In genomic region chr9:90778746-90779145, GRCh38 we compare ENCODE assay signal across 15 cellular contexts. TPM values are rescaled to one million over a fixed set of nuclear protein-coding genes. Genes with fewer than 3 reads are reported as not detected.
DNase-seq lines count a peak whose midpoint lies in the region; ATAC-seq and TF ChIP-seq lines count a peak whose summit lies in the region.
"Had no signal": no experiment of that assay in that cellular context is flagged by ENCODE, and none has a peak within 500 bp of the region (broad histone marks: within the 10 kb centered on the region; RNA-seq: fewer than 3 reads in every experiment).

No MANE protein-coding gene starts in this region.

- H3K79me2 ChIP-seq in H9 (ENCODE audit: insufficient read depth, low read length), result no peaks in the 10 kb centered on the region
- no peaks in the 10 kb centered on the region for H3K79me2 ChIP-seq in mesendoderm (ENCODE audit: control insufficient read depth, insufficient read depth, low read length)

- peak in 2 of 3 experiments; percentile 21 to 65 for DNase-seq in NCI-H1417 (lab: John Stamatoyannopoulos, UW)
- DNase-seq in NCI-H1417 treated with DMSO at 0.1 percent for 48 hours (lab: John Stamatoyannopoulos, UW), result no peak
- peak; percentile 41 for DNase-seq in H9
- DNase-seq in activated B cell treated with CpG ODN at 0.5 μM for 24 hours, result no peak
- DNase-seq in mesendoderm, result peak; percentile 79
- no peak for DNase-seq in globus pallidus (ENCODE audit: low spot score)
- DNase-seq in activated T-helper 2 cell treated with anti-CD3 and anti-CD28 coated beads, Interferon-gamma antibody, Interleukin-2, Interleukin-4, amounts not matched to agents 10 μg/mL and 5 μg/mL and 100 μg/mL, durations not matched to agents 14 hours and 24 hours and 36 hours (ENCODE audit: low spot score), result no peak
- DNase-seq: H7, NCI-H1930, NCI-H526 treated with DMSO at 0.1 percent for 48 hours, SW 1271 had no signal

- CTCF ChIA-PET in activated B cell treated with CpG ODN at 0.5 μM for 24 hours (lab: Charles Lee), result no interaction called here

- peaks cover 8% of the 10 kb centered on the region; the same call in 1 of the 2 replicates for H3K4me1 ChIP-seq in H9 (ENCODE audit: insufficient read depth, low read length)
- no peaks in the 10 kb centered on the region for H3K4me1 ChIP-seq in mesendoderm (ENCODE audit: control insufficient read depth, low read depth, low read length)
- H3K4me1 ChIP-seq: SJSA1 had no signal

- no peak overlapping the region for H3K4me3 ChIP-seq in mesendoderm (ENCODE audit: low read length)
- H3K4me3 ChIP-seq: BLaER1, SJSA1 had no signal

- WGBS in H9 (ENCODE audit: extremely low coverage, insufficient read length, low lambda C conversion rate), result no CpG with 5 or more reads among the region's 2 CpGs
- WGBS in mesendoderm (ENCODE audit: extremely low coverage, insufficient coverage, low lambda C conversion rate), result no CpG with 5 or more reads among the region's 2 CpGs

- H2AK5ac ChIP-seq in H9 (ENCODE audit: insufficient read length, low read length) (no peak overlapping the region), mesendoderm (ENCODE audit: low read length) (no peak overlapping the region)

- no peak overlapping the region for H2BK120ac ChIP-seq in H9 (ENCODE audit: low read depth, low read length, poor library complexity, severe bottlenecking)
- H2BK120ac ChIP-seq in mesendoderm (ENCODE audit: low read depth, low read length), result no peak overlapping the region

- H3K14ac ChIP-seq in H9 (ENCODE audit: insufficient read depth, low read length), result no peak overlapping the region

- H3K4me2 ChIP-seq in H9 (ENCODE audit: insufficient read depth, insufficient read length, low read length) (no peak overlapping the region), mesendoderm (ENCODE audit: low read length) (no peak overlapping the region)
- H3K4me2 ChIP-seq: BLaER1 had no signal

- H4K20me1 ChIP-seq in H9 (ENCODE audit: control insufficient read depth, insufficient read depth, insufficient read length), result no peaks in the 10 kb centered on the region
- H4K20me1 ChIP-seq: BLaER1 had no signal

- H3K79me1 ChIP-seq in H9 (ENCODE audit: insufficient read depth, low read depth, low read length, poor library complexity, severe bottlenecking) (no peaks in the 10 kb centered on the region), mesendoderm (ENCODE audit: low read length) (no peaks in the 10 kb centered on the region)

- no peak overlapping the region for H3T11ph ChIP-seq in H9 (ENCODE audit: low read length)

- H3K27ac Mint-ChIP-seq in H9 (no peak overlapping the region), activated B cell treated with CpG ODN at 0.5 μM for 24 hours (peak overlapping the region; percentile 53)
- H3K27ac Mint-ChIP-seq in activated T-helper 2 cell treated with anti-CD3 and anti-CD28 coated beads, Interferon-gamma antibody, Interleukin-2, Interleukin-4, amounts not matched to agents 10 μg/mL and 5 μg/mL and 100 μg/mL, durations not matched to agents 14 hours and 24 hours and 36 hours, result no peak overlapping the region
- H3K27ac Mint-ChIP-seq: IgD-negative memory B cell had no signal

- H3K36me3 Mint-ChIP-seq in H9 (ENCODE audit: insufficient read depth in 1 of 3, low read depth in 3 of 3) (peaks cover 0 to 2% (median 0%) of the 10 kb centered on the region in 3 experiments; a peak in 1 of 7 replicates), activated B cell treated with CpG ODN at 0.5 μM for 24 hours (ENCODE audit: low read depth) (no peaks in the 10 kb centered on the region)
- H3K36me3 Mint-ChIP-seq in activated T-helper 2 cell treated with anti-CD3 and anti-CD28 coated beads, Interferon-gamma antibody, Interleukin-2, Interleukin-4, amounts not matched to agents 10 μg/mL and 5 μg/mL and 100 μg/mL, durations not matched to agents 14 hours and 24 hours and 36 hours (ENCODE audit: low read depth), result no peaks in the 10 kb centered on the region
- H3K36me3 Mint-ChIP-seq: IgD-negative memory B cell had no signal

- H3K9me3 ChIP-seq in H9 (ENCODE audit: control insufficient read depth, low read depth, low read length), result no peaks in the 10 kb centered on the region
- H3K9me3 ChIP-seq: BLaER1, SJSA1 had no signal

- H2BK15ac ChIP-seq in H9 (ENCODE audit: low read depth, low read length) (no peak overlapping the region), mesendoderm (replicated peaks; ENCODE audit: low read depth) (no peak overlapping the region)

- H3K4ac ChIP-seq in H9 (ENCODE audit: low read depth, low read length), result no peak overlapping the region
- no peak overlapping the region for H3K4ac ChIP-seq in mesendoderm (ENCODE audit: low read depth, low read length)

- peak overlapping the region; percentile 22 for H2AFZ ChIP-seq in H9 (ENCODE audit: low read length)

- H3K4me3 Mint-ChIP-seq in H9 (no peak overlapping the region), activated B cell treated with CpG ODN at 0.5 μM for 24 hours (no peak overlapping the region)
- H3K4me3 Mint-ChIP-seq in activated T-helper 2 cell treated with anti-CD3 and anti-CD28 coated beads, Interferon-gamma antibody, Interleukin-2, Interleukin-4, amounts not matched to agents 10 μg/mL and 5 μg/mL and 100 μg/mL, durations not matched to agents 14 hours and 24 hours and 36 hours (ENCODE audit: low read depth), result no peak overlapping the region
- H3K4me3 Mint-ChIP-seq: IgD-negative memory B cell had no signal

- H3K56ac ChIP-seq in H9 (ENCODE audit: insufficient read length, low read depth, low read length), result no peak overlapping the region
- H3K56ac ChIP-seq in mesendoderm (ENCODE audit: low read length), result no peak overlapping the region

- H3K27me3 ChIP-seq in H9 (ENCODE audit: insufficient read depth, low read length), result no peaks in the 10 kb centered on the region
- H3K27me3 ChIP-seq in mesendoderm (ENCODE audit: insufficient read depth, low read length, poor library complexity), result no peaks in the 10 kb centered on the region
- H3K27me3 ChIP-seq: BLaER1, SJSA1 had no signal

- H3K23me2 ChIP-seq in H9 (ENCODE audit: insufficient read length, low read depth, low read length, poor library complexity, severe bottlenecking), result no peaks in the 10 kb centered on the region

- no peaks in the 10 kb centered on the region for H3K36me3 ChIP-seq in mesendoderm (ENCODE audit: control insufficient read depth, insufficient read depth, low read length)
- H3K36me3 ChIP-seq: BLaER1, SJSA1 had no signal

- H2BK12ac ChIP-seq in H9 (ENCODE audit: insufficient read length, low read depth, low read length), result no peak overlapping the region

- no peak overlapping the region for H2BK20ac ChIP-seq in H9 (ENCODE audit: low read depth, low read length, poor library complexity, severe bottlenecking)

- intact Hi-C loops in activated B cell treated with CpG ODN at 0.5 μM for 24 hours (cut with micrococcal nuclease), result no loop called here
- intact Hi-C loops in activated T-helper 2 cell treated with anti-CD3 and anti-CD28 coated beads, Interferon-gamma antibody, Interleukin-2, Interleukin-4, amounts not matched to agents 10 μg/mL and 5 μg/mL and 100 μg/mL, durations not matched to agents 14 hours and 24 hours and 36 hours (cut with micrococcal nuclease), result no loop called here

- H4K8ac ChIP-seq in H9 (replicated peaks; ENCODE audit: insufficient read length, low read depth, low read length) (no peak overlapping the region), mesendoderm (ENCODE audit: low read depth, low read length) (no peak overlapping the region)

- no peaks in the 10 kb centered on the region; a peak in 2 of 5 replicates for H3K9me3 Mint-ChIP-seq in H9
- H3K9me3 Mint-ChIP-seq in activated B cell treated with CpG ODN at 0.5 μM for 24 hours, result no peaks in the 10 kb centered on the region
- H3K9me3 Mint-ChIP-seq in activated T-helper 2 cell treated with anti-CD3 and anti-CD28 coated beads, Interferon-gamma antibody, Interleukin-2, Interleukin-4, amounts not matched to agents 10 μg/mL and 5 μg/mL and 100 μg/mL, durations not matched to agents 14 hours and 24 hours and 36 hours, result no peaks in the 10 kb centered on the region
- H3K9me3 Mint-ChIP-seq: IgD-negative memory B cell had no signal

- H3K27ac ChIP-seq in H9 (ENCODE audit: insufficient read length, low read depth, low read length) (no peak overlapping the region), mesendoderm (ENCODE audit: low read depth, low read length) (no peak overlapping the region)
- H3K27ac ChIP-seq: BLaER1, SJSA1 had no signal

- no peaks in the 10 kb centered on the region for H3K27me3 Mint-ChIP-seq in H9 (ENCODE audit: low read depth)
- H3K27me3 Mint-ChIP-seq in activated B cell treated with CpG ODN at 0.5 μM for 24 hours, result no peaks in the 10 kb centered on the region
- peaks cover 8% of the 10 kb centered on the region for H3K27me3 Mint-ChIP-seq in activated T-helper 2 cell treated with anti-CD3 and anti-CD28 coated beads, Interferon-gamma antibody, Interleukin-2, Interleukin-4, amounts not matched to agents 10 μg/mL and 5 μg/mL and 100 μg/mL, durations not matched to agents 14 hours and 24 hours and 36 hours (ENCODE audit: low read depth)
- H3K27me3 Mint-ChIP-seq: IgD-negative memory B cell had no signal

- H2BK5ac ChIP-seq in H9 (ENCODE audit: insufficient read length, low read length) (no peak overlapping the region), mesendoderm (ENCODE audit: low read length) (no peak overlapping the region)

- ATAC-seq in activated B cell treated with CpG ODN at 0.5 μM for 24 hours (ENCODE audit: low read depth) (no peak), HG03139 (IDR thresholded peaks at IDR 0.05; ENCODE audit: unreplicated experiment) (no peak)

- POLR2A ChIA-PET in activated B cell treated with CpG ODN at 0.5 μM for 24 hours (lab: Charles Lee), result interaction anchor here (0.9 to 1.1 kb wide), 2 partner anchors 11 to 37 kb away, joined by 3 to 4 read pairs; no protein-coding TSS in a partner anchor

- TF ChIP-seq CTCF in H9 (conservative IDR thresholded peaks at IDR 0.05) (no peak), activated B cell treated with CpG ODN at 0.5 μM for 24 hours (IDR thresholded peaks at IDR 0.05) (no peak)

- no peak overlapping the region for H3K23ac ChIP-seq in H9 (ENCODE audit: insufficient read length, low read depth, low read length)
- no peak overlapping the region for H3K23ac ChIP-seq in mesendoderm (ENCODE audit: low read length)

- H3K4me1 Mint-ChIP-seq in H9 (peaks cover 44 to 50% of the 10 kb centered on the region in 2 experiments), activated B cell treated with CpG ODN at 0.5 μM for 24 hours (peaks cover 31% of the 10 kb centered on the region)
- H3K4me1 Mint-ChIP-seq in activated T-helper 2 cell treated with anti-CD3 and anti-CD28 coated beads, Interferon-gamma antibody, Interleukin-2, Interleukin-4, amounts not matched to agents 10 μg/mL and 5 μg/mL and 100 μg/mL, durations not matched to agents 14 hours and 24 hours and 36 hours (ENCODE audit: low read depth), result no peaks in the 10 kb centered on the region

- H3K18ac ChIP-seq in H9 (ENCODE audit: insufficient read length, low read depth, low read length), result no peak overlapping the region
- H3K18ac ChIP-seq in mesendoderm (ENCODE audit: low read length), result no peak overlapping the region

- no peak overlapping the region for H4K91ac ChIP-seq in H9 (ENCODE audit: insufficient read length, low read depth, low read length)

- no peak overlapping the region for H3K9ac ChIP-seq in H9 (ENCODE audit: extremely low read depth, insufficient read length, low read length)
- H3K9ac ChIP-seq in mesendoderm (ENCODE audit: low read length), result no peak overlapping the region
- H3K9ac ChIP-seq: BLaER1 had no signal

- H4K5ac ChIP-seq in H9 (ENCODE audit: insufficient read length, low read depth, low read length) (no peak overlapping the region), mesendoderm (ENCODE audit: low read length) (no peak overlapping the region)

RNA-seq across cellular contexts. Expression of gene SYK, which starts 22.9 kb away (rescaled TPM):
- total RNA-seq in H9 (2021) (7.9 and 8.0 TPM in 2 replicates), activated B cell treated with CpG ODN at 0.5 μM for 24 hours (222 and 237 TPM in 2 replicates)
- polyA plus RNA-seq in mesendoderm (2013, experiment 1 of 2), result 2.3 TPM
- polyA plus RNA-seq in mesendoderm (2013, experiment 2 of 2), result 2.5 TPM
- total RNA-seq in activated T-helper 2 cell treated with anti-CD3 and anti-CD28 coated beads, Interferon-gamma antibody, Interleukin-2, Interleukin-4, amounts not matched to agents 10 μg/mL and 5 μg/mL and 100 μg/mL, durations not matched to agents 14 hours and 24 hours and 36 hours, result 0.23 and 0.80 TPM in 2 replicates
- total RNA-seq: SJSA1 had no signal

Comparison
In these comparisons a context has a peak if more than half of its experiments do, and no peak if none do; other contexts are left out.
1. DNase-seq: peak in NCI-H1417 (2 of 3), H9 (single experiment) and mesendoderm (single experiment); none in NCI-H1417 treated with DMSO at 0.1 percent for 48 hours (single experiment), activated B cell treated with CpG ODN at 0.5 μM for 24 hours (single experiment), globus pallidus (single experiment) and activated T-helper 2 cell treated with anti-CD3 and anti-CD28 coated beads, Interferon-gamma antibody, Interleukin-2, Interleukin-4, amounts not matched to agents 10 μg/mL and 5 μg/mL and 100 μg/mL, durations not matched to agents 14 hours and 24 hours and 36 hours (single experiment).
2. RNA of gene SYK, which starts 22.9 kb away (total RNA-seq): 222 to 237 TPM in activated B cell treated with CpG ODN at 0.5 μM for 24 hours; 7.9 to 8.0 TPM in H9 and 0.23 to 0.80 TPM in activated T-helper 2 cell treated with anti-CD3 and anti-CD28 coated beads, Interferon-gamma antibody, Interleukin-2, Interleukin-4, amounts not matched to agents 10 μg/mL and 5 μg/mL and 100 μg/mL, durations not matched to agents 14 hours and 24 hours and 36 hours; every median in the first group is over 10 times any median in the second.